8 cellular contexts compared by ENCODE assay signal in genomic region chr5:79702606-79703380, GRCh38. TPM values are rescaled to one million over a fixed set of nuclear protein-coding genes. Genes with fewer than 3 reads are reported as not detected.
DNase-seq lines count a peak whose midpoint lies in the region; ATAC-seq and TF ChIP-seq lines count a peak whose summit lies in the region.

No MANE protein-coding gene starts in this region.

- DNase-seq in COLO668 (lab: John Stamatoyannopoulos, UW; ENCODE audit: unreplicated experiment): peak; percentile 9
- DNase-seq in HuH-7 (ENCODE audit: low spot score): peak; percentile 60
- DNase-seq in fibroblast of the conjunctiva (ENCODE audit: low read depth): peak; percentile 10
- peak; percentile 35 to 52 for DNase-seq in thyroid gland
- DNase-seq in GOT3 (lab: John Stamatoyannopoulos, UW): no peak
- DNase-seq in spleen: no peak

- H3K4me1 ChIP-seq in thyroid gland (peaks cover 0 to 19% of the 10 kb centered on the region in 2 donors), spleen (peaks cover 0 to 12% (median 0%) of the 10 kb centered on the region in 6 donors)

- H3K27ac ChIP-seq in thyroid gland (peak overlapping the region in 1 of 3 donors; percentile 60), spleen (no peak overlapping the region)

- ATAC-seq in GM18868 (IDR thresholded peaks at IDR 0.05; ENCODE audit: unreplicated experiment): no peak

- 44 to 70% methylated on average over 3 of the region's 3 CpGs for WGBS in thyroid gland, 2 donors
- WGBS in spleen, 5 donors: 26 to 45% (median 28%) methylated on average over 3 of the region's 3 CpGs

- peak; percentile 67 for TF ChIP-seq CTCF in WI38 (IDR thresholded peaks at IDR 0.05; ENCODE audit: low read depth, low read length)
- TF ChIP-seq CTCF in thyroid gland (IDR thresholded peaks at IDR 0.05): peak in 5 of 6 experiments; percentile 37 to 72 (median 60)
- TF ChIP-seq CTCF in spleen (IDR thresholded peaks at IDR 0.05 in 8 of 11, conservative IDR thresholded peaks at IDR 0.05 in 3 of 11): peak in 5 of 11 experiments; percentile 28 to 46 (median 39)

- TF ChIP-seq POLR2A in thyroid gland (IDR thresholded peaks at IDR 0.05): no peak
- TF ChIP-seq POLR2A in spleen (IDR thresholded peaks at IDR 0.05): no peak

- H3K36me3 ChIP-seq in thyroid gland (no peaks in the 10 kb centered on the region), spleen (no peaks in the 10 kb centered on the region)

- no peaks in the 10 kb centered on the region for H3K9me3 ChIP-seq in thyroid gland
- H3K9me3 ChIP-seq in spleen: peaks cover 0 to 16% (median 8%) of the 10 kb centered on the region in 8 donors

- H3K27me3 ChIP-seq in thyroid gland (no peaks in the 10 kb centered on the region), spleen (replicated peaks in 1 of 7) (no peaks in the 10 kb centered on the region)

- intact Hi-C loops in thyroid gland (cut with DNase I): no loop called here
- intact Hi-C loops in spleen (cut with DNase I; ENCODE audit: low total_unique reads): loop anchor here (5.0 kb wide), 1 partner anchor 155 kb away; no protein-coding TSS in a partner anchor

- no peak overlapping the region for H3K4me3 ChIP-seq in WI38 (ENCODE audit: low read depth, low read length)
- H3K4me3 ChIP-seq in thyroid gland (replicated peaks in 1 of 3): no peak overlapping the region
- H3K4me3 ChIP-seq in spleen: no peak overlapping the region

RNA-seq across cellular contexts. Expression of gene CMYA5, which starts 13.2 kb away (rescaled TPM):
- 10 to 100 TPM; 15.9 to 33.9 (median 22.0) TPM for total RNA-seq in thyroid gland
- total RNA-seq in spleen: under 1 TPM; 0.20 to 0.85 (median 0.32) TPM
- polyA plus RNA-seq in spleen: under 1 TPM; 0.13 to 0.24 (median 0.14) TPM

Comparison
In these comparisons a context has a peak if more than half of its experiments do, and no peak if none do; other contexts are left out.
1. DNase-seq: peak in COLO668 (single experiment), HuH-7 (single experiment), fibroblast of the conjunctiva (single experiment) and thyroid gland (2 of 2); none in GOT3 (single experiment) and spleen (single experiment).
2. RNA of gene CMYA5, which starts 13.2 kb away (total RNA-seq): 15.9 to 33.9 TPM in thyroid gland; 0.20 to 0.85 TPM in spleen; every median in the first group is over 4 times any median in the second.